Comparison of ENCODE assay signal across 1 cellular context in the genomic region with DNA sequence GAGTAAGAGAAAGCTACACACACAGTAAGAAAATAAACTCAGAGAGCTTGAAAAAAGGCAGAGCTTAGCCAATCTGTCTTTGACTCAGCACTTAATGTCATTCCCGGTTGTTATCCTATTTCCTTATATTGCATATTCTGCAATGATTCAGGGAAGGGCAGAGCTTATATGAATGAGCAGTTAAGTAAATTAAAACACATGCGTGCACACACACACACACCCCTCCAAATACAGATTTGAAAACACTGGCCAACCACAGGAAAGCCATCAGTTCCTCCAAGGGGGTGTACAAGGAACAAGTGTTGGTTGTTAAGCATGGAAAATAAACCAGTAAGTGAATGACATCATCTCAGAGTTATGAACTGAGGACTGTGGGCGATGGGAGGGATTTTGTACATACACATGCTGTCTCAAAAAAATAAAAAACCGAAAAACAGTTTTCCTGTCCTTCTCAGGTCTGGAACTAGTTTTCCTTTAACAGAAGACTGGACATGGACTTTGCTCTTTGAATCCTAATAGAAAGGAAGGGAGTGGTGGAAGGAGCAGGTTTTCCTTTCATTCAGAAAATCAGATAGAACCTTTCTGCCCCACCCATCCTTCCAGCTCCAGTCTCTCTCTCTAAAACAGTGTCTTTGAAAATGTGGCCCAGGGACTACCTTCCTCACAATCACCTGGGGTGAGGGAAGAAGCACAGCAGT.
TF ChIP-seq lines count a peak whose summit lies in the region.

No MANE protein-coding gene starts in this region.

TF ChIP-seq in WTC11, 78 proteins besides CTCF, POLR2A, EP300 and RAD21 (continued from another document):
- TF ChIP-seq, protein P1, sequence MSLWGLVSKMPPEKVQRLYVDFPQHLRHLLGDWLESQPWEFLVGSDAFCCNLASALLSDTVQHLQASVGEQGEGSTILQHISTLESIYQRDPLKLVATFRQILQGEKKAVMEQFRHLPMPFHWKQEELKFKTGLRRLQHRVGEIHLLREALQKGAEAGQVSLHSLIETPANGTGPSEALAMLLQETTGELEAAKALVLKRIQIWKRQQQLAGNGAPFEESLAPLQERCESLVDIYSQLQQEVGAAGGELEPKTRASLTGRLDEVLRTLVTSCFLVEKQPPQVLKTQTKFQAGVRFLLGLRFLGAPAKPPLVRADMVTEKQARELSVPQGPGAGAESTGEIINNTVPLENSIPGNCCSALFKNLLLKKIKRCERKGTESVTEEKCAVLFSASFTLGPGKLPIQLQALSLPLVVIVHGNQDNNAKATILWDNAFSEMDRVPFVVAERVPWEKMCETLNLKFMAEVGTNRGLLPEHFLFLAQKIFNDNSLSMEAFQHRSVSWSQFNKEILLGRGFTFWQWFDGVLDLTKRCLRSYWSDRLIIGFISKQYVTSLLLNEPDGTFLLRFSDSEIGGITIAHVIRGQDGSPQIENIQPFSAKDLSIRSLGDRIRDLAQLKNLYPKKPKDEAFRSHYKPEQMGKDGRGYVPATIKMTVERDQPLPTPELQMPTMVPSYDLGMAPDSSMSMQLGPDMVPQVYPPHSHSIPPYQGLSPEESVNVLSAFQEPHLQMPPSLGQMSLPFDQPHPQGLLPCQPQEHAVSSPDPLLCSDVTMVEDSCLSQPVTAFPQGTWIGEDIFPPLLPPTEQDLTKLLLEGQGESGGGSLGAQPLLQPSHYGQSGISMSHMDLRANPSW (CRISPR knock-in tag; conservative IDR thresholded peaks at IDR 0.05; ENCODE audit: low read depth) = no peak
TF ChIP-seq in WTC11: peak in this region for 0.
